ENCODE assay signal across 1 cellular context in genomic region chr4:141571368-141571767, GRCh38.
TF ChIP-seq lines count a peak whose summit lies in the region.

No MANE protein-coding gene starts in this region.

TF ChIP-seq in GM23338, 12 proteins besides CTCF, POLR2A, EP300 and RAD21 (continued from another document):
- TF ChIP-seq, protein P1, sequence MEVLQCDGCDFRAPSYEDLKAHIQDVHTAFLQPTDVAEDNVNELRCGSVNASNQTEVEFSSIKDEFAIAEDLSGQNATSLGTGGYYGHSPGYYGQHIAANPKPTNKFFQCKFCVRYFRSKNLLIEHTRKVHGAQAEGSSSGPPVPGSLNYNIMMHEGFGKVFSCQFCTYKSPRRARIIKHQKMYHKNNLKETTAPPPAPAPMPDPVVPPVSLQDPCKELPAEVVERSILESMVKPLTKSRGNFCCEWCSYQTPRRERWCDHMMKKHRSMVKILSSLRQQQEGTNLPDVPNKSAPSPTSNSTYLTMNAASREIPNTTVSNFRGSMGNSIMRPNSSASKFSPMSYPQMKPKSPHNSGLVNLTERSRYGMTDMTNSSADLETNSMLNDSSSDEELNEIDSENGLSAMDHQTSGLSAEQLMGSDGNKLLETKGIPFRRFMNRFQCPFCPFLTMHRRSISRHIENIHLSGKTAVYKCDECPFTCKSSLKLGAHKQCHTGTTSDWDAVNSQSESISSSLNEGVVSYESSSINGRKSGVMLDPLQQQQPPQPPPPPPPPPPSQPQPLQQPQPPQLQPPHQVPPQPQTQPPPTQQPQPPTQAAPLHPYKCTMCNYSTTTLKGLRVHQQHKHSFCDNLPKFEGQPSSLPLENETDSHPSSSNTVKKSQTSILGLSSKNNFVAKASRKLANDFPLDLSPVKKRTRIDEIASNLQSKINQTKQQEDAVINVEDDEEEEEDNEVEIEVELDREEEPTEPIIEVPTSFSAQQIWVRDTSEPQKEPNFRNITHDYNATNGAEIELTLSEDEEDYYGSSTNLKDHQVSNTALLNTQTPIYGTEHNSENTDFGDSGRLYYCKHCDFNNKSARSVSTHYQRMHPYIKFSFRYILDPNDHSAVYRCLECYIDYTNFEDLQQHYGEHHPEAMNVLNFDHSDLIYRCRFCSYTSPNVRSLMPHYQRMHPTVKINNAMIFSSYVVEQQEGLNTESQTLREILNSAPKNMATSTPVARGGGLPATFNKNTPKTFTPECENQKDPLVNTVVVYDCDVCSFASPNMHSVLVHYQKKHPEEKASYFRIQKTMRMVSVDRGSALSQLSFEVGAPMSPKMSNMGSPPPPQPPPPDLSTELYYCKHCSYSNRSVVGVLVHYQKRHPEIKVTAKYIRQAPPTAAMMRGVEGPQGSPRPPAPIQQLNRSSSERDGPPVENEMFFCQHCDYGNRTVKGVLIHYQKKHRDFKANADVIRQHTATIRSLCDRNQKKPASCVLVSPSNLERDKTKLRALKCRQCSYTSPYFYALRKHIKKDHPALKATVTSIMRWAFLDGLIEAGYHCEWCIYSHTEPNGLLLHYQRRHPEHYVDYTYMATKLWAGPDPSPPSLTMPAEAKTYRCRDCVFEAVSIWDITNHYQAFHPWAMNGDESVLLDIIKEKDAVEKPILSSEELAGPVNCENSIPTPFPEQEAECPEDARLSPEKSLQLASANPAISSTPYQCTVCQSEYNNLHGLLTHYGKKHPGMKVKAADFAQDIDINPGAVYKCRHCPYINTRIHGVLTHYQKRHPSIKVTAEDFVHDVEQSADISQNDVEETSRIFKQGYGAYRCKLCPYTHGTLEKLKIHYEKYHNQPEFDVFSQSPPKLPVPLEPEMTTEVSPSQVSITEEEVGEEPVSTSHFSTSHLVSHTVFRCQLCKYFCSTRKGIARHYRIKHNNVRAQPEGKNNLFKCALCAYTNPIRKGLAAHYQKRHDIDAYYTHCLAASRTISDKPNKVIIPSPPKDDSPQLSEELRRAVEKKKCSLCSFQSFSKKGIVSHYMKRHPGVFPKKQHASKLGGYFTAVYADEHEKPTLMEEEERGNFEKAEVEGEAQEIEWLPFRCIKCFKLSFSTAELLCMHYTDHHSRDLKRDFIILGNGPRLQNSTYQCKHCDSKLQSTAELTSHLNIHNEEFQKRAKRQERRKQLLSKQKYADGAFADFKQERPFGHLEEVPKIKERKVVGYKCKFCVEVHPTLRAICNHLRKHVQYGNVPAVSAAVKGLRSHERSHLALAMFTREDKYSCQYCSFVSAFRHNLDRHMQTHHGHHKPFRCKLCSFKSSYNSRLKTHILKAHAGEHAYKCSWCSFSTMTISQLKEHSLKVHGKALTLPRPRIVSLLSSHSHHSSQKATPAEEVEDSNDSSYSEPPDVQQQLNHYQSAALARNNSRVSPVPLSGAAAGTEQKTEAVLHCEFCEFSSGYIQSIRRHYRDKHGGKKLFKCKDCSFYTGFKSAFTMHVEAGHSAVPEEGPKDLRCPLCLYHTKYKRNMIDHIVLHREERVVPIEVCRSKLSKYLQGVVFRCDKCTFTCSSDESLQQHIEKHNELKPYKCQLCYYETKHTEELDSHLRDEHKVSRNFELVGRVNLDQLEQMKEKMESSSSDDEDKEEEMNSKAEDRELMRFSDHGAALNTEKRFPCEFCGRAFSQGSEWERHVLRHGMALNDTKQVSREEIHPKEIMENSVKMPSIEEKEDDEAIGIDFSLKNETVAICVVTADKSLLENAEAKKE (CRISPR knock-in tag; IDR thresholded peaks at IDR 0.05), result no peak
- no peak for TF ChIP-seq EZH2phosphoT487 (IDR thresholded peaks at IDR 0.05; ENCODE audit: unreplicated experiment)
- TF ChIP-seq ETS1 (IDR thresholded peaks at IDR 0.05), result no peak
TF ChIP-seq in GM23338: peak in this region for 0.
